Comparison of ENCODE assay signal across 28 cellular contexts in genomic region chr6:102641426-102641825, GRCh38.
"Had no signal": no experiment of that assay in that cellular context is flagged by ENCODE, and none has a peak within 500 bp of the region (broad histone marks: within the 10 kb centered on the region; RNA-seq: fewer than 3 reads in every experiment).

No MANE protein-coding gene starts in this region.

- H3K9me3 ChIP-seq: ovary, psoas muscle, right lobe of liver, sigmoid colon, thoracic aorta, thyroid gland, upper lobe of left lung, vagina had no signal

- H3K9me3 Mint-ChIP-seq: nephron; neural progenitor cell; stimulated activated naive CD8-positive, alpha-beta T cell treated with anti-CD3 and anti-CD28 coated beads, Interleukin-15, Interleukin-2, amounts not matched to agents 100 ng/mL and 50 ng/mL, for 24 hours had no signal

- H3K4me3 Mint-ChIP-seq: nephron; neural progenitor cell; stimulated activated effector memory CD8-positive, alpha-beta T cell treated with anti-CD3 and anti-CD28 coated beads, Interleukin-12 subunit alpha, Interleukin-12 subunit beta, amount 100 ng/mL, for 72 hours; stimulated activated naive B cell treated with anti-CD40 and anti-IgM and Interleukin-4, amounts not matched to agents 10 μg/mL and 1 μg/mL and 100 μg/mL, for 72 hours; stimulated activated naive CD8-positive, alpha-beta T cell treated with anti-CD3 and anti-CD28 coated beads, Interleukin-15, Interleukin-2, amounts not matched to agents 100 ng/mL and 50 ng/mL, for 24 hours had no signal

- H3K27me3 Mint-ChIP-seq: progenitor cell of endocrine pancreas; stimulated activated naive B cell treated with anti-CD40 and anti-IgM and Interleukin-4, amounts not matched to agents 10 μg/mL and 1 μg/mL and 100 μg/mL, for 72 hours; stimulated activated naive CD8-positive, alpha-beta T cell treated with anti-CD3 and anti-CD28 coated beads, Interleukin-15, Interleukin-2, amounts not matched to agents 100 ng/mL and 50 ng/mL, for 24 hours had no signal

- H3K27ac Mint-ChIP-seq: nephron; neural progenitor cell; progenitor cell of endocrine pancreas; stimulated activated effector memory CD8-positive, alpha-beta T cell treated with anti-CD3 and anti-CD28 coated beads, Interleukin-12 subunit alpha, Interleukin-12 subunit beta, amount 100 ng/mL, for 72 hours; stimulated activated naive B cell treated with anti-CD40 and anti-IgM and Interleukin-4, amounts not matched to agents 10 μg/mL and 1 μg/mL and 100 μg/mL, for 72 hours; stimulated activated naive CD8-positive, alpha-beta T cell treated with anti-CD3 and anti-CD28 coated beads, Interleukin-15, Interleukin-2, amounts not matched to agents 100 ng/mL and 50 ng/mL, for 24 hours had no signal

- H3K36me3 ChIP-seq: neural progenitor cell, ovary, right lobe of liver, sigmoid colon, stomach, thoracic aorta, thyroid gland, tibial nerve, upper lobe of left lung, vagina had no signal

- ATAC-seq: psoas muscle; right cardiac atrium; right lobe of liver; stimulated activated effector memory CD8-positive, alpha-beta T cell treated with anti-CD3 and anti-CD28 coated beads, Interleukin-12 subunit alpha, Interleukin-12 subunit beta, amount 100 ng/mL, for 72 hours; stimulated activated naive B cell treated with anti-CD40 and anti-IgM and Interleukin-4, amounts not matched to agents 10 μg/mL and 1 μg/mL and 100 μg/mL, for 72 hours had no signal

- H3K4me1 ChIP-seq: neural progenitor cell, parathyroid adenoma, psoas muscle, right lobe of liver, sigmoid colon, stomach, thyroid gland, tibial nerve, upper lobe of left lung, vagina had no signal

- H3K4me1 Mint-ChIP-seq: nephron; neural progenitor cell; stimulated activated effector memory CD8-positive, alpha-beta T cell treated with anti-CD3 and anti-CD28 coated beads, Interleukin-12 subunit alpha, Interleukin-12 subunit beta, amount 100 ng/mL, for 72 hours; stimulated activated naive B cell treated with anti-CD40 and anti-IgM and Interleukin-4, amounts not matched to agents 10 μg/mL and 1 μg/mL and 100 μg/mL, for 72 hours had no signal

- FAIRE-seq: small intestine, urothelium cell line had no signal

- H3K36me3 Mint-ChIP-seq: neural progenitor cell; stimulated activated effector memory CD8-positive, alpha-beta T cell treated with anti-CD3 and anti-CD28 coated beads, Interleukin-12 subunit alpha, Interleukin-12 subunit beta, amount 100 ng/mL, for 72 hours; stimulated activated naive B cell treated with anti-CD40 and anti-IgM and Interleukin-4, amounts not matched to agents 10 μg/mL and 1 μg/mL and 100 μg/mL, for 72 hours had no signal

- DNase-seq: occipital lobe; ovary; posterior cingulate gyrus; psoas muscle; right cardiac atrium; right lobe of liver; sigmoid colon; small intestine; stimulated activated CD4-positive, alpha-beta T cell treated with anti-CD3 and anti-CD28 coated beads, Interleukin-15, amount 100 ng/mL, for 24 hours; stimulated activated CD4-positive, alpha-beta T cell treated with anti-CD3 and anti-CD28 coated beads, Interleukin-2, amount 100 ng/mL, for 24 hours; stimulated activated CD4-positive, alpha-beta T cell treated with anti-CD3 and anti-CD28 coated beads, Interleukin-2, amount 100 ng/mL, for 48 hours; stimulated activated CD4-positive, alpha-beta T cell treated with anti-CD3 and anti-CD28 coated beads, Interleukin-4, amount 100 ng/mL, for 24 hours; stimulated activated naive B cell treated with anti-CD40 and anti-IgM and Interleukin-4, amounts not matched to agents 10 μg/mL and 1 μg/mL and 100 μg/mL, for 72 hours; stimulated activated naive CD4-positive, alpha-beta T cell treated with Interleukin-2 at 50 U/mL for 16 hours; stomach; thyroid gland; trophoblast cell; upper lobe of left lung had no signal

- H3K27ac ChIP-seq: neural progenitor cell, ovary, parathyroid adenoma, psoas muscle, right lobe of liver, sigmoid colon, stomach, thoracic aorta, thyroid gland, tibial nerve, upper lobe of left lung, vagina had no signal

- H3K4me3 ChIP-seq: neural progenitor cell, ovary, psoas muscle, right lobe of liver, sigmoid colon, stomach, thoracic aorta, thyroid gland, tibial nerve, upper lobe of left lung, vagina had no signal

- H3K27me3 ChIP-seq: neural progenitor cell, ovary, right lobe of liver, sigmoid colon, stomach, thyroid gland, tibial nerve, upper lobe of left lung, vagina had no signal
